ENCODE assay signal across 22 cellular contexts in genomic region chr7:44819292-44819691, GRCh38. TPM values are rescaled to one million over a fixed set of nuclear protein-coding genes. Genes with fewer than 3 reads are reported as not detected.
DNase-seq lines count a peak whose midpoint lies in the region; TF ChIP-seq lines count a peak whose summit lies in the region.
"Had no signal": no experiment of that assay in that cellular context is flagged by ENCODE, and none has a peak within 500 bp of the region (broad histone marks: within the 10 kb centered on the region; RNA-seq: fewer than 3 reads in every experiment).

No MANE protein-coding gene starts in this region.

- H3K27me3 ChIP-seq in H7 (ENCODE audit: control insufficient read depth, insufficient read depth, low read length) (no peaks in the 10 kb centered on the region), endodermal cell (ENCODE audit: control insufficient read depth, insufficient read depth, low read length, poor library complexity, severe bottlenecking) (no peaks in the 10 kb centered on the region), osteoblast (ENCODE audit: insufficient read depth, low read length) (no peaks in the 10 kb centered on the region), prostate gland (replicated peaks; ENCODE audit: insufficient read depth) (no peaks in the 10 kb centered on the region), suprapubic skin (no peaks in the 10 kb centered on the region), neural progenitor cell (no peaks in the 10 kb centered on the region)

- H3K9me3 ChIP-seq in endodermal cell (ENCODE audit: control insufficient read depth, low read length), result no peaks in the 10 kb centered on the region
- no peaks in the 10 kb centered on the region for H3K9me3 ChIP-seq in osteoblast (ENCODE audit: low read depth, low read length)
- no peaks in the 10 kb centered on the region for H3K9me3 ChIP-seq in prostate gland
- H3K9me3 ChIP-seq in suprapubic skin, result no peaks in the 10 kb centered on the region
- no peaks in the 10 kb centered on the region for H3K9me3 ChIP-seq in neural progenitor cell (ENCODE audit: low read depth)

- H3K9ac ChIP-seq in endodermal cell (ENCODE audit: extremely low read depth, low read length, poor library complexity, severe bottlenecking) (no peak overlapping the region), neural progenitor cell (no peak overlapping the region)

- H3K36me3 Mint-ChIP-seq in endodermal cell (ENCODE audit: low read depth) (peaks cover 4% of the 10 kb centered on the region), neural progenitor cell (peaks cover 6% of the 10 kb centered on the region)

- intact Hi-C loops in prostate gland (cut with DNase I), result no loop called here

- H3K27ac ChIP-seq in endodermal cell (ENCODE audit: low read depth, low read length) (no peak overlapping the region), osteoblast (ENCODE audit: low read depth, low read length) (no peak overlapping the region), prostate gland (no peak overlapping the region), suprapubic skin (no peak overlapping the region), neural progenitor cell (no peak overlapping the region)

- H3K4me2 ChIP-seq in osteoblast (ENCODE audit: insufficient read depth, low read length) (no peak overlapping the region), neural progenitor cell (no peak overlapping the region)

- H3K27me3 Mint-ChIP-seq in endodermal cell (ENCODE audit: insufficient read depth) (no peaks in the 10 kb centered on the region), neural progenitor cell (ENCODE audit: insufficient read depth, low read depth) (peaks cover 7% of the 10 kb centered on the region)
- H3K27me3 Mint-ChIP-seq: CD4-positive, alpha-beta memory T cell had no signal

- H3K79me2 ChIP-seq in osteoblast (ENCODE audit: insufficient read depth, low read length), result no peaks in the 10 kb centered on the region
- H3K79me2 ChIP-seq in neural progenitor cell (ENCODE audit: low read depth), result no peaks in the 10 kb centered on the region

- no peak overlapping the region for H3K4me3 Mint-ChIP-seq in endodermal cell
- H3K4me3 Mint-ChIP-seq in neural progenitor cell, result no peak overlapping the region
- H3K4me3 Mint-ChIP-seq: CD4-positive, alpha-beta memory T cell had no signal

- H3K9me3 Mint-ChIP-seq in endodermal cell (no peaks in the 10 kb centered on the region), neural progenitor cell (no peaks in the 10 kb centered on the region)
- H3K9me3 Mint-ChIP-seq: CD4-positive, alpha-beta memory T cell had no signal

- TF ChIP-seq EP300 in suprapubic skin (IDR thresholded peaks at IDR 0.05), result no peak

- DNase-seq in H7 (peak; percentile 46), NCI-H69 (lab: John Stamatoyannopoulos, UW) (peak; percentile 12), endodermal cell (no peak), osteoblast (ENCODE audit: insufficient read length, low spot score, missing footprints) (peak; percentile 27), prostate gland (ENCODE audit: low spot score) (no peak), suprapubic skin (ENCODE audit: low spot score in 2 of 2) (no peak), neural progenitor cell (ENCODE audit: low spot score) (no peak)
- DNase-seq: C1 segment of cervical spinal cord; CD4-positive, alpha-beta memory T cell; COR-L47; GDM1; GOT3; Kasumi-1; NCI-H1092 treated with DMSO at 0.1 percent for 48 hours; NCI-H1436 treated with DMSO at 0.1 percent for 48 hours; NCI-H187 treated with DMSO at 0.1 percent for 48 hours; NCI-H2171 treated with DMSO at 0.1 percent for 48 hours; NCI-H345; NCI-H524; NCI-H774; RPMI8226; SHP77 treated with DMSO at 0.1 percent for 48 hours had no signal

- H3F3A ChIP-seq in neural progenitor cell (ENCODE audit: low read depth), result no peaks in the 10 kb centered on the region

- no peak for TF ChIP-seq POLR2A in prostate gland (IDR thresholded peaks at IDR 0.05)
- no peak for TF ChIP-seq POLR2A in suprapubic skin (IDR thresholded peaks at IDR 0.05)

- H3K4me1 Mint-ChIP-seq in endodermal cell, result peaks cover 4% of the 10 kb centered on the region
- H3K4me1 Mint-ChIP-seq in neural progenitor cell, result no peaks in the 10 kb centered on the region

- 93% methylated on average over 2 of the region's 2 CpGs; no CpG with 5 or more reads in 1 of the 2 experiments for WGBS in endodermal cell (ENCODE audit: insufficient coverage in 1 of 2, insufficient read length in 1 of 2), 2 experiments
- WGBS in prostate gland, result 61% methylated on average over 2 of the region's 2 CpGs
- 80% methylated on average over 2 of the region's 2 CpGs for WGBS in suprapubic skin

- H3K27ac Mint-ChIP-seq in endodermal cell (peak overlapping the region; percentile 35), neural progenitor cell (no peak overlapping the region)
- H3K27ac Mint-ChIP-seq: CD4-positive, alpha-beta memory T cell had no signal

- no peak overlapping the region for H2AFZ ChIP-seq in osteoblast (ENCODE audit: low read length)
- no peak overlapping the region for H2AFZ ChIP-seq in neural progenitor cell (replicated peaks)

- no peaks in the 10 kb centered on the region for H3K36me3 ChIP-seq in H7 (replicated peaks; ENCODE audit: control insufficient read depth, insufficient read depth, low read length)
- H3K36me3 ChIP-seq in endodermal cell (ENCODE audit: control insufficient read depth, insufficient read depth, low read length), result no peaks in the 10 kb centered on the region
- no peaks in the 10 kb centered on the region for H3K36me3 ChIP-seq in osteoblast (ENCODE audit: insufficient read depth, low read length)
- H3K36me3 ChIP-seq in prostate gland, result no peaks in the 10 kb centered on the region
- H3K36me3 ChIP-seq in suprapubic skin, result no peaks in the 10 kb centered on the region
- H3K36me3 ChIP-seq in neural progenitor cell, result no peaks in the 10 kb centered on the region

- H4K20me1 ChIP-seq in osteoblast (ENCODE audit: insufficient read depth, low read length) (no peaks in the 10 kb centered on the region), neural progenitor cell (ENCODE audit: low read depth) (no peaks in the 10 kb centered on the region)

- H3K4me3 ChIP-seq in H7 (ENCODE audit: insufficient read depth, low read depth, low read length), result no peak overlapping the region
- no peak overlapping the region for H3K4me3 ChIP-seq in endodermal cell (ENCODE audit: low read length)
- no peak overlapping the region for H3K4me3 ChIP-seq in osteoblast (ENCODE audit: insufficient read depth, low read length)
- no peak overlapping the region for H3K4me3 ChIP-seq in prostate gland
- no peak overlapping the region for H3K4me3 ChIP-seq in suprapubic skin
- no peak overlapping the region for H3K4me3 ChIP-seq in neural progenitor cell

- no peaks in the 10 kb centered on the region for H3K4me1 ChIP-seq in endodermal cell (ENCODE audit: control insufficient read depth, insufficient read depth, low read length)
- no peaks in the 10 kb centered on the region for H3K4me1 ChIP-seq in osteoblast (ENCODE audit: insufficient read depth, low read length)
- no peaks in the 10 kb centered on the region for H3K4me1 ChIP-seq in prostate gland (replicated peaks)
- H3K4me1 ChIP-seq in suprapubic skin, result no peaks in the 10 kb centered on the region
- H3K4me1 ChIP-seq in neural progenitor cell, result no peaks in the 10 kb centered on the region

- TF ChIP-seq CTCF in endodermal cell (conservative IDR thresholded peaks at IDR 0.05) (no peak), osteoblast (IDR thresholded peaks at IDR 0.05; ENCODE audit: extremely low read depth, low read depth, low read length) (no peak), prostate gland (IDR thresholded peaks at IDR 0.05) (no peak), suprapubic skin (IDR thresholded peaks at IDR 0.05) (no peak), neural progenitor cell (IDR thresholded peaks at IDR 0.05) (no peak)

RNA-seq across cellular contexts. Expression of gene PPIA, which starts 22.8 kb away (rescaled TPM):
- total RNA-seq in H7 (2014; rRNA removed; shearing (Covaris generic)), result 3,731 and 4,122 TPM in 2 replicates
- total RNA-seq in endodermal cell (1,000 to 10,000 TPM; 1,857 to 1,899 TPM), osteoblast (1,505 and 1,612 TPM in 2 replicates), prostate gland (1,000 to 10,000 TPM in 1 of 2 donors, 100 to 1,000 TPM in 1; 957 to 1,544 TPM), suprapubic skin (1,000 to 10,000 TPM; 1,253 to 2,742 (median 2,206) TPM), neural progenitor cell (ENCODE audit: low replicate concordance) (2,768 and 2,932 TPM in 2 replicates)
- polyA plus RNA-seq in endodermal cell (2013, experiment 1 of 2), result 2,447 TPM
- 2,352 TPM for polyA plus RNA-seq in endodermal cell (2013, experiment 2 of 2)

RNA-seq across cellular contexts. Expression of gene H2AZ2, which starts 28.6 kb away (rescaled TPM):
- total RNA-seq in H7 (2014; rRNA removed; shearing (Covaris generic)), result 179 and 184 TPM in 2 replicates
- total RNA-seq in endodermal cell, result 100 to 1,000 TPM; 179 to 201 TPM
- polyA plus RNA-seq in endodermal cell (2013, experiment 1 of 2), result 297 TPM
- polyA plus RNA-seq in endodermal cell (2013, experiment 2 of 2), result 283 TPM
- 93.7 and 98.1 TPM in 2 replicates for total RNA-seq in osteoblast
- 100 to 1,000 TPM; 111 to 146 TPM for total RNA-seq in prostate gland
- 10 to 100 TPM; 55.1 to 85.2 (median 75.7) TPM for total RNA-seq in suprapubic skin
- 439 and 462 TPM in 2 replicates for total RNA-seq in neural progenitor cell (ENCODE audit: low replicate concordance)

Comparison
In these comparisons a context has a peak if more than half of its experiments do, and no peak if none do; other contexts are left out.
1. DNase-seq: peak in H7 (single experiment), NCI-H69 (single experiment) and osteoblast (single experiment); none in endodermal cell (single experiment), prostate gland (single experiment), suprapubic skin (0 of 2) and neural progenitor cell (single experiment).